Comparison of ENCODE assay signal across 1 cellular context in the genomic region with DNA sequence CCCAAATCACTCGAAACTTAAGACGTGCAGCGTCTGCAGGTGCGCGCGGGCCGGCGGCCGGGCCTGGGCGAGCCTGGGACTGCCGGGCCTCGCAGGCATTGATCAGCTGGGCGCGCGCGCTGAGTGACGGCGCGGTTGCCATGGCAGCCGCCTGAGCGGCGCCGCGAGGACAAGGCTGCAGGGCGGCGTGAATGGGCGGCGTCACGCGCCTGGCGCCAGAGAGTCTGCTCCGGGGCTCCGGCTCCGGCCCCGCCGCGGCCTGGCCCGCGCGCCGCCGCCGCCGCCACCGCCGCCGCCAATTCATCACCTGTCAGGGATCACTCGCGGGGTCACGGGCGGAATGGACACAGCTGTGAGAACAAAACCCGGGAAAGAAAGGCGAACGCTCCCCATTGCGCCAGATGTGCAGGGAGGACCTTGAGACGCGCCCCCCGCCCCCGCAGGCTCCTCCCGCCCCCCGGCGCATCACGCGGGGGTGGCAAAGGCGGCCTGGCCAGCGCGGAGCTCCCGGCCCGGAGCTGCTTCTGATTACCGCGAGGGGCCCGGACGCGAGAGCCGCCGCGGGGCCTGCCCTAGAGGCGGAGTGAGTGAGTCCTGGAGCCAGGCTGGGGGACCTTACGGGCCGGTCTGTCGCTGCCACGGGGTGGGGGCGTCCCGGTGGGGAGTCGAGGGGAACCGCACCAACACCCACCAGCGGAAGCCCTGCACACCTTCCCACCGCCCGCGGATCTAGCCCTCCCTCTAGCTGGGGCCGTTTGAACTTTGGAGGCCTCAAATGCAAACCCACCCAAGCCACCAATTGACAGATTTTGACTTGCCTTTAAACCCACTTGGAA.
TF ChIP-seq lines count a peak whose summit lies in the region.

No MANE protein-coding gene starts in this region.

TF ChIP-seq in K562, 482 proteins besides CTCF, POLR2A, EP300 and RAD21 (continued from another document and continues in another):
- TF ChIP-seq, protein P1, sequence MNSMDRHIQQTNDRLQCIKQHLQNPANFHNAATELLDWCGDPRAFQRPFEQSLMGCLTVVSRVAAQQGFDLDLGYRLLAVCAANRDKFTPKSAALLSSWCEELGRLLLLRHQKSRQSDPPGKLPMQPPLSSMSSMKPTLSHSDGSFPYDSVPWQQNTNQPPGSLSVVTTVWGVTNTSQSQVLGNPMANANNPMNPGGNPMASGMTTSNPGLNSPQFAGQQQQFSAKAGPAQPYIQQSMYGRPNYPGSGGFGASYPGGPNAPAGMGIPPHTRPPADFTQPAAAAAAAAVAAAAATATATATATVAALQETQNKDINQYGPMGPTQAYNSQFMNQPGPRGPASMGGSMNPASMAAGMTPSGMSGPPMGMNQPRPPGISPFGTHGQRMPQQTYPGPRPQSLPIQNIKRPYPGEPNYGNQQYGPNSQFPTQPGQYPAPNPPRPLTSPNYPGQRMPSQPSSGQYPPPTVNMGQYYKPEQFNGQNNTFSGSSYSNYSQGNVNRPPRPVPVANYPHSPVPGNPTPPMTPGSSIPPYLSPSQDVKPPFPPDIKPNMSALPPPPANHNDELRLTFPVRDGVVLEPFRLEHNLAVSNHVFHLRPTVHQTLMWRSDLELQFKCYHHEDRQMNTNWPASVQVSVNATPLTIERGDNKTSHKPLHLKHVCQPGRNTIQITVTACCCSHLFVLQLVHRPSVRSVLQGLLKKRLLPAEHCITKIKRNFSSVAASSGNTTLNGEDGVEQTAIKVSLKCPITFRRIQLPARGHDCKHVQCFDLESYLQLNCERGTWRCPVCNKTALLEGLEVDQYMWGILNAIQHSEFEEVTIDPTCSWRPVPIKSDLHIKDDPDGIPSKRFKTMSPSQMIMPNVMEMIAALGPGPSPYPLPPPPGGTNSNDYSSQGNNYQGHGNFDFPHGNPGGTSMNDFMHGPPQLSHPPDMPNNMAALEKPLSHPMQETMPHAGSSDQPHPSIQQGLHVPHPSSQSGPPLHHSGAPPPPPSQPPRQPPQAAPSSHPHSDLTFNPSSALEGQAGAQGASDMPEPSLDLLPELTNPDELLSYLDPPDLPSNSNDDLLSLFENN (IDR thresholded peaks at IDR 0.05; ENCODE audit: low read depth in 2 of 2, low read length in 2 of 2) = 0 out of 4 replicates have a peak, but pooled peaks of 1 of the 2 experiments have one; percentile 47
- TF ChIP-seq, protein P2, sequence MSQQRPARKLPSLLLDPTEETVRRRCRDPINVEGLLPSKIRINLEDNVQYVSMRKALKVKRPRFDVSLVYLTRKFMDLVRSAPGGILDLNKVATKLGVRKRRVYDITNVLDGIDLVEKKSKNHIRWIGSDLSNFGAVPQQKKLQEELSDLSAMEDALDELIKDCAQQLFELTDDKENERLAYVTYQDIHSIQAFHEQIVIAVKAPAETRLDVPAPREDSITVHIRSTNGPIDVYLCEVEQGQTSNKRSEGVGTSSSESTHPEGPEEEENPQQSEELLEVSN (IDR thresholded peaks at IDR 0.05; ENCODE audit: borderline replicate concordance in 1 of 2, extremely low read depth in 1 of 2, insufficient read depth in 1 of 2, insufficient read length in 1 of 2, low read depth in 1 of 2, low read length in 1 of 2, poor library complexity in 1 of 2, severe bottlenecking in 1 of 2) = peak; percentile 49 to 64
- TF ChIP-seq POLR2AphosphoS5 (IDR thresholded peaks at IDR 0.05; ENCODE audit: control insufficient read depth, insufficient read depth, low read depth, low read length) = 0 out of 2 replicates have a peak, but pooled peaks have one; percentile 5
- peak; percentile 65; the same call in 1 of the 2 replicates for TF ChIP-seq NFRKB (IDR thresholded peaks at IDR 0.05; ENCODE audit: low read depth)
- TF ChIP-seq POLR2G (IDR thresholded peaks at IDR 0.05; ENCODE audit: low read depth, low read length) = peak; percentile 76
- peak; percentile 7 to 42; a peak in 2 of 4 replicates for TF ChIP-seq TBL1XR1 (IDR thresholded peaks at IDR 0.05; ENCODE audit: low read length in 2 of 2)
- TF ChIP-seq, protein P3, sequence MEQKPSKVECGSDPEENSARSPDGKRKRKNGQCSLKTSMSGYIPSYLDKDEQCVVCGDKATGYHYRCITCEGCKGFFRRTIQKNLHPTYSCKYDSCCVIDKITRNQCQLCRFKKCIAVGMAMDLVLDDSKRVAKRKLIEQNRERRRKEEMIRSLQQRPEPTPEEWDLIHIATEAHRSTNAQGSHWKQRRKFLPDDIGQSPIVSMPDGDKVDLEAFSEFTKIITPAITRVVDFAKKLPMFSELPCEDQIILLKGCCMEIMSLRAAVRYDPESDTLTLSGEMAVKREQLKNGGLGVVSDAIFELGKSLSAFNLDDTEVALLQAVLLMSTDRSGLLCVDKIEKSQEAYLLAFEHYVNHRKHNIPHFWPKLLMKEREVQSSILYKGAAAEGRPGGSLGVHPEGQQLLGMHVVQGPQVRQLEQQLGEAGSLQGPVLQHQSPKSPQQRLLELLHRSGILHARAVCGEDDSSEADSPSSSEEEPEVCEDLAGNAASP (IDR thresholded peaks at IDR 0.05) = no peak
- TF ChIP-seq RBM14 (IDR thresholded peaks at IDR 0.05; ENCODE audit: borderline replicate concordance, insufficient read depth, low read depth, low read length) = no peak
- TF ChIP-seq NR4A1 (CRISPR knock-in tag; IDR thresholded peaks at IDR 0.05) = no peak
- TF ChIP-seq NR4A1 (tag; IDR thresholded peaks at IDR 0.05) = no peak
- TF ChIP-seq MTF1 (CRISPR knock-in tag; IDR thresholded peaks at IDR 0.05; ENCODE audit: borderline replicate concordance) = no peak
- TF ChIP-seq NRF1 (conservative IDR thresholded peaks at IDR 0.05 in 1 of 2, IDR thresholded peaks at IDR 0.05 in 1 of 2) = peak in 1 of 2 experiments; percentile 59; a peak in 3 of 4 replicates
- TF ChIP-seq, protein P4, sequence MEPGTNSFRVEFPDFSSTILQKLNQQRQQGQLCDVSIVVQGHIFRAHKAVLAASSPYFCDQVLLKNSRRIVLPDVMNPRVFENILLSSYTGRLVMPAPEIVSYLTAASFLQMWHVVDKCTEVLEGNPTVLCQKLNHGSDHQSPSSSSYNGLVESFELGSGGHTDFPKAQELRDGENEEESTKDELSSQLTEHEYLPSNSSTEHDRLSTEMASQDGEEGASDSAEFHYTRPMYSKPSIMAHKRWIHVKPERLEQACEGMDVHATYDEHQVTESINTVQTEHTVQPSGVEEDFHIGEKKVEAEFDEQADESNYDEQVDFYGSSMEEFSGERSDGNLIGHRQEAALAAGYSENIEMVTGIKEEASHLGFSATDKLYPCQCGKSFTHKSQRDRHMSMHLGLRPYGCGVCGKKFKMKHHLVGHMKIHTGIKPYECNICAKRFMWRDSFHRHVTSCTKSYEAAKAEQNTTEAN (CRISPR knock-in tag; IDR thresholded peaks at IDR 0.05) = no peak
- TF ChIP-seq, protein P5, sequence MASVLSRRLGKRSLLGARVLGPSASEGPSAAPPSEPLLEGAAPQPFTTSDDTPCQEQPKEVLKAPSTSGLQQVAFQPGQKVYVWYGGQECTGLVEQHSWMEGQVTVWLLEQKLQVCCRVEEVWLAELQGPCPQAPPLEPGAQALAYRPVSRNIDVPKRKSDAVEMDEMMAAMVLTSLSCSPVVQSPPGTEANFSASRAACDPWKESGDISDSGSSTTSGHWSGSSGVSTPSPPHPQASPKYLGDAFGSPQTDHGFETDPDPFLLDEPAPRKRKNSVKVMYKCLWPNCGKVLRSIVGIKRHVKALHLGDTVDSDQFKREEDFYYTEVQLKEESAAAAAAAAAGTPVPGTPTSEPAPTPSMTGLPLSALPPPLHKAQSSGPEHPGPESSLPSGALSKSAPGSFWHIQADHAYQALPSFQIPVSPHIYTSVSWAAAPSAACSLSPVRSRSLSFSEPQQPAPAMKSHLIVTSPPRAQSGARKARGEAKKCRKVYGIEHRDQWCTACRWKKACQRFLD (CRISPR knock-in tag; IDR thresholded peaks at IDR 0.05) = peak; percentile 81; the same call in 1 of the 2 replicates
- no peak for TF ChIP-seq HDAC3 (IDR thresholded peaks at IDR 0.05; ENCODE audit: borderline replicate concordance, partially characterized antibody)
- TF ChIP-seq IFI16 (CRISPR knock-in tag; IDR thresholded peaks at IDR 0.05) = no peak
- TF ChIP-seq SOX6 (IDR thresholded peaks at IDR 0.05) = peak; percentile 51
- TF ChIP-seq ZNF584 (CRISPR knock-in tag; IDR thresholded peaks at IDR 0.05; ENCODE audit: low read depth) = no peak
- TF ChIP-seq FOXJ2 (tag; IDR thresholded peaks at IDR 0.05) = peak; percentile 71; the same call in 1 of the 2 replicates
- TF ChIP-seq HLTF (IDR thresholded peaks at IDR 0.05) = no peak
- TF ChIP-seq, protein P6, sequence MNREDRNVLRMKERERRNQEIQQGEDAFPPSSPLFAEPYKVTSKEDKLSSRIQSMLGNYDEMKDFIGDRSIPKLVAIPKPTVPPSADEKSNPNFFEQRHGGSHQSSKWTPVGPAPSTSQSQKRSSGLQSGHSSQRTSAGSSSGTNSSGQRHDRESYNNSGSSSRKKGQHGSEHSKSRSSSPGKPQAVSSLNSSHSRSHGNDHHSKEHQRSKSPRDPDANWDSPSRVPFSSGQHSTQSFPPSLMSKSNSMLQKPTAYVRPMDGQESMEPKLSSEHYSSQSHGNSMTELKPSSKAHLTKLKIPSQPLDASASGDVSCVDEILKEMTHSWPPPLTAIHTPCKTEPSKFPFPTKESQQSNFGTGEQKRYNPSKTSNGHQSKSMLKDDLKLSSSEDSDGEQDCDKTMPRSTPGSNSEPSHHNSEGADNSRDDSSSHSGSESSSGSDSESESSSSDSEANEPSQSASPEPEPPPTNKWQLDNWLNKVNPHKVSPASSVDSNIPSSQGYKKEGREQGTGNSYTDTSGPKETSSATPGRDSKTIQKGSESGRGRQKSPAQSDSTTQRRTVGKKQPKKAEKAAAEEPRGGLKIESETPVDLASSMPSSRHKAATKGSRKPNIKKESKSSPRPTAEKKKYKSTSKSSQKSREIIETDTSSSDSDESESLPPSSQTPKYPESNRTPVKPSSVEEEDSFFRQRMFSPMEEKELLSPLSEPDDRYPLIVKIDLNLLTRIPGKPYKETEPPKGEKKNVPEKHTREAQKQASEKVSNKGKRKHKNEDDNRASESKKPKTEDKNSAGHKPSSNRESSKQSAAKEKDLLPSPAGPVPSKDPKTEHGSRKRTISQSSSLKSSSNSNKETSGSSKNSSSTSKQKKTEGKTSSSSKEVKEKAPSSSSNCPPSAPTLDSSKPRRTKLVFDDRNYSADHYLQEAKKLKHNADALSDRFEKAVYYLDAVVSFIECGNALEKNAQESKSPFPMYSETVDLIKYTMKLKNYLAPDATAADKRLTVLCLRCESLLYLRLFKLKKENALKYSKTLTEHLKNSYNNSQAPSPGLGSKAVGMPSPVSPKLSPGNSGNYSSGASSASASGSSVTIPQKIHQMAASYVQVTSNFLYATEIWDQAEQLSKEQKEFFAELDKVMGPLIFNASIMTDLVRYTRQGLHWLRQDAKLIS (CRISPR knock-in tag; IDR thresholded peaks at IDR 0.05) = no peak
- peak; percentile 98 for TF ChIP-seq CXXC5 (CRISPR knock-in tag; IDR thresholded peaks at IDR 0.05)
- peak in 1 of 2 experiments; percentile 35 for TF ChIP-seq MAZ (CRISPR knock-in tag; conservative IDR thresholded peaks at IDR 0.05 in 1 of 2, IDR thresholded peaks at IDR 0.05 in 1 of 2)
- TF ChIP-seq SRSF7 (optimal IDR thresholded peaks at IDR 0.05; ENCODE audit: low read depth, low read length) = no peak
- no peak for TF ChIP-seq C11orf30 (IDR thresholded peaks at IDR 0.05; ENCODE audit: low read depth)
- TF ChIP-seq SRF (CRISPR knock-in tag; IDR thresholded peaks at IDR 0.05) = peak in 1 of 2 experiments; percentile 28; a peak in 1 of 4 replicates
- no peak for TF ChIP-seq ZNF174 (CRISPR knock-in tag; IDR thresholded peaks at IDR 0.05)
- TF ChIP-seq KLF1 (tag; IDR thresholded peaks at IDR 0.05) = no peak
- TF ChIP-seq HCFC1 (IDR thresholded peaks at IDR 0.05; ENCODE audit: low read depth, low read length) = peak; percentile 46
- TF ChIP-seq KLF6 (CRISPR knock-in tag; IDR thresholded peaks at IDR 0.05; ENCODE audit: borderline replicate concordance) = no peak
- TF ChIP-seq FOXA3 (CRISPR knock-in tag; conservative IDR thresholded peaks at IDR 0.05 in 1 of 2, IDR thresholded peaks at IDR 0.05 in 1 of 2) = no peak
- peak; percentile 98 for TF ChIP-seq HMGN3 (IDR thresholded peaks at IDR 0.05; ENCODE audit: borderline replicate concordance, extremely low read depth, insufficient read length, low read depth, low read length)
- TF ChIP-seq, protein P7, sequence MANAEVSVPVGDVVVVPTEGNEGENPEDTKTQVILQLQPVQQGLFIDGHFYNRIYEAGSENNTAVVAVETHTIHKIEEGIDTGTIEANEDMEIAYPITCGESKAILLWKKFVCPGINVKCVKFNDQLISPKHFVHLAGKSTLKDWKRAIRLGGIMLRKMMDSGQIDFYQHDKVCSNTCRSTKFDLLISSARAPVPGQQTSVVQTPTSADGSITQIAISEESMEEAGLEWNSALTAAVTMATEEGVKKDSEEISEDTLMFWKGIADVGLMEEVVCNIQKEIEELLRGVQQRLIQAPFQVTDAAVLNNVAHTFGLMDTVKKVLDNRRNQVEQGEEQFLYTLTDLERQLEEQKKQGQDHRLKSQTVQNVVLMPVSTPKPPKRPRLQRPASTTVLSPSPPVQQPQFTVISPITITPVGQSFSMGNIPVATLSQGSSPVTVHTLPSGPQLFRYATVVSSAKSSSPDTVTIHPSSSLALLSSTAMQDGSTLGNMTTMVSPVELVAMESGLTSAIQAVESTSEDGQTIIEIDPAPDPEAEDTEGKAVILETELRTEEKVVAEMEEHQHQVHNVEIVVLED (CRISPR knock-in tag; IDR thresholded peaks at IDR 0.05) = peak; percentile 51
- TF ChIP-seq RBFOX2 (IDR thresholded peaks at IDR 0.05; ENCODE audit: low read depth, low read length) = peak; percentile 63
- peak; percentile 31; the same call in 1 of the 2 replicates for TF ChIP-seq SP1 (CRISPR knock-in tag; IDR thresholded peaks at IDR 0.05)
- no peak for TF ChIP-seq IRF2 (CRISPR knock-in tag; IDR thresholded peaks at IDR 0.05)
- TF ChIP-seq TRIM24 (IDR thresholded peaks at IDR 0.05) = no peak
- peak; percentile 99 for TF ChIP-seq CCNT2 (IDR thresholded peaks at IDR 0.05; ENCODE audit: borderline replicate concordance, extremely low read depth, insufficient read length, low read depth, low read length)
- TF ChIP-seq, protein P8, sequence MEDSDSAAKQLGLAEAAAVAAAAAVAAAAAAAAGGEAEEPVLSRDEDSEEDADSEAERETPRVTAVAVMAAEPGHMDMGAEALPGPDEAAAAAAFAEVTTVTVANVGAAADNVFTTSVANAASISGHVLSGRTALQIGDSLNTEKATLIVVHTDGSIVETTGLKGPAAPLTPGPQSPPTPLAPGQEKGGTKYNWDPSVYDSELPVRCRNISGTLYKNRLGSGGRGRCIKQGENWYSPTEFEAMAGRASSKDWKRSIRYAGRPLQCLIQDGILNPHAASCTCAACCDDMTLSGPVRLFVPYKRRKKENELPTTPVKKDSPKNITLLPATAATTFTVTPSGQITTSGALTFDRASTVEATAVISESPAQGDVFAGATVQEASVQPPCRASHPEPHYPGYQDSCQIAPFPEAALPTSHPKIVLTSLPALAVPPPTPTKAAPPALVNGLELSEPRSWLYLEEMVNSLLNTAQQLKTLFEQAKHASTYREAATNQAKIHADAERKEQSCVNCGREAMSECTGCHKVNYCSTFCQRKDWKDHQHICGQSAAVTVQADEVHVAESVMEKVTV (CRISPR knock-in tag; IDR thresholded peaks at IDR 0.05) = no peak
- peak; percentile 84 for TF ChIP-seq ZFX (CRISPR knock-in tag; IDR thresholded peaks at IDR 0.05)
- TF ChIP-seq, protein P9, sequence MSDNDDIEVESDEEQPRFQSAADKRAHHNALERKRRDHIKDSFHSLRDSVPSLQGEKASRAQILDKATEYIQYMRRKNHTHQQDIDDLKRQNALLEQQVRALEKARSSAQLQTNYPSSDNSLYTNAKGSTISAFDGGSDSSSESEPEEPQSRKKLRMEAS (CRISPR knock-in tag; IDR thresholded peaks at IDR 0.05) = peak; percentile 16; the same call in 1 of the 2 replicates
